Comparison of ENCODE assay signal across 23 cellular contexts in the genomic region with DNA sequence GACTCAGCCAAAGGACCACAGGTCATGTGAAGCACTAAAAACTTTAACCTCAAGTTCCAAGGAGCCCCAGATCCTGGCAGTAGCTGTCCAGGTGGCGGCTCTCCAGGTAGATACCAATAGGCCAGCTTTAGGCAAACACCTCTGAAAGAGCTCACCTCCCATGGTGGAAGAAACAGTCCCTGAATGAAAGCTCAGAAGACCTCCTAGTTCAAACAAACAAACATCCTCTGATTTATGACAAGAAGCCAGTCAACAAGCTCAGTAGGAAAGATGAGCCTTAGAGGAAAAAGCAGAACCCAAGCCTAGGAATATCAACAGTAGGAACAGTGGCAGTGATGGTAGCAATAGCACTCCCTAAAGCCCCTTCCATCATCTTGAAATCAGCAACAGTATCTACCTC.
"Had no signal": no experiment of that assay in that cellular context is flagged by ENCODE, and none has a peak within 500 bp of the region (broad histone marks: within the 10 kb centered on the region; RNA-seq: fewer than 3 reads in every experiment).

No MANE protein-coding gene starts in this region.

- H3K9me3 ChIP-seq: lower lobe of right lung, pancreas, right lobe of liver, stomach, tibial nerve, upper lobe of left lung had no signal

- ATAC-seq: left colon; left ventricle myocardium superior; lower lobe of right lung; natural killer cell; pancreas; stimulated activated effector memory CD8-positive, alpha-beta T cell treated with anti-CD3 and anti-CD28 coated beads, Interleukin-12 subunit alpha, Interleukin-12 subunit beta, amount 100 ng/mL, for 72 hours had no signal

- FAIRE-seq: frontal cortex, pancreas, urothelium cell line had no signal

- DNase-seq: dorsolateral prefrontal cortex; effector CD4-positive, alpha-beta T cell; hypothalamus; immature natural killer cell; islet precursor cell; kidney glomerular epithelial cell; left colon; left ventricle myocardium superior; lower lobe of right lung; natural killer cell; pancreas; right lobe of liver; stimulated activated CD4-positive, alpha-beta T cell treated with anti-CD3 and anti-CD28 coated beads, Interleukin-12 subunit alpha, Interleukin-12 subunit beta, amount 100 ng/mL, for 4 hours; stimulated activated CD4-positive, alpha-beta T cell treated with anti-CD3 and anti-CD28 coated beads, Interleukin-1b, Interleukin-23, amount 100 ng/mL, for 48 hours; stimulated activated CD4-positive, alpha-beta T cell treated with anti-CD3 and anti-CD28 coated beads, Interleukin-4, amount 100 ng/mL, for 24 hours; stimulated activated naive CD4-positive, alpha-beta T cell treated with Interleukin-2 at 50 U/mL for 16 hours; stomach; upper lobe of left lung had no signal

- H3K27me3 ChIP-seq: dorsolateral prefrontal cortex, pancreas, right lobe of liver, stomach, tibial nerve, upper lobe of left lung had no signal

- H3K27ac ChIP-seq: dorsolateral prefrontal cortex, lower lobe of right lung, pancreas, upper lobe of left lung had no signal

- H3K4me3 ChIP-seq: dorsolateral prefrontal cortex, lower lobe of right lung, pancreas, right lobe of liver, smooth muscle cell, stomach, tibial nerve, upper lobe of left lung had no signal

- H3K36me3 ChIP-seq: lower lobe of right lung, pancreas, right lobe of liver, stomach, tibial nerve, upper lobe of left lung had no signal

- H3K4me2 ChIP-seq: smooth muscle cell had no signal
